Comparison of ENCODE assay signal across 3 cellular contexts in the genomic region with DNA sequence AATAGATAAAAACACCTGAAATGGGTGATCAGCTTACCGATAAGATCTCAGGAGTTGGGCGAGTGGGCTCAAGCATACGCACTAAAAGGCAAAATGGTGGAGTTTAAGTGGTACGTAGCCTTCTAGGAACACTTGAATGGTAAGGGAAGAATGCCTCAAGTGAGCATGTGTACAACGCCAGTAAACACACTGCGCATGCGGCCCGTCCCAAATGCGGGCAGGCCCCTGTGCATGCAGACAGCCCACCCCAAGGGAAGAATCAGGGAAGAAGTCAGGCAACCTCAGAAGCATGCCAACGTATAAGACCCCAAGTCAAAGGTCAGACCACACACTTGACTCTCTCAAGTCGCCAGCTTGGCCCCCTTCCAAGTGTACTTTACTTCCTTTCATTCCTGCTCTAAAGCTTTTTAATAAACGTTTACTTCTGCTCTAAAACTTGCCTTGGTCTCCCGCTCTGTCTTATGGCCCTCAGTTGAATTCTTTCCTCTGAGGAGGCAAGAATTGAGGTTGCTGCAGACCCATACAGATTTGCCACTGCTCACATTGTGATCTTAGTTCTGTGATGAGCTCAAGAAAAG. TPM values are rescaled to one million over a fixed set of nuclear protein-coding genes. Genes with fewer than 3 reads are reported as not detected.
"Had no signal": no experiment of that assay in that cellular context is flagged by ENCODE, and none has a peak within 500 bp of the region (broad histone marks: within the 10 kb centered on the region; RNA-seq: fewer than 3 reads in every experiment).

No MANE protein-coding gene starts in this region.

RNA-seq across cellular contexts. Expression of a gene that starts 33.8 kb away (rescaled TPM):
- total RNA-seq: lung microvascular endothelial cell; naive thymus-derived CD8-positive, alpha-beta T cell; osteoblast had no signal
